Comparison of ENCODE assay signal across 29 cellular contexts in the genomic region with DNA sequence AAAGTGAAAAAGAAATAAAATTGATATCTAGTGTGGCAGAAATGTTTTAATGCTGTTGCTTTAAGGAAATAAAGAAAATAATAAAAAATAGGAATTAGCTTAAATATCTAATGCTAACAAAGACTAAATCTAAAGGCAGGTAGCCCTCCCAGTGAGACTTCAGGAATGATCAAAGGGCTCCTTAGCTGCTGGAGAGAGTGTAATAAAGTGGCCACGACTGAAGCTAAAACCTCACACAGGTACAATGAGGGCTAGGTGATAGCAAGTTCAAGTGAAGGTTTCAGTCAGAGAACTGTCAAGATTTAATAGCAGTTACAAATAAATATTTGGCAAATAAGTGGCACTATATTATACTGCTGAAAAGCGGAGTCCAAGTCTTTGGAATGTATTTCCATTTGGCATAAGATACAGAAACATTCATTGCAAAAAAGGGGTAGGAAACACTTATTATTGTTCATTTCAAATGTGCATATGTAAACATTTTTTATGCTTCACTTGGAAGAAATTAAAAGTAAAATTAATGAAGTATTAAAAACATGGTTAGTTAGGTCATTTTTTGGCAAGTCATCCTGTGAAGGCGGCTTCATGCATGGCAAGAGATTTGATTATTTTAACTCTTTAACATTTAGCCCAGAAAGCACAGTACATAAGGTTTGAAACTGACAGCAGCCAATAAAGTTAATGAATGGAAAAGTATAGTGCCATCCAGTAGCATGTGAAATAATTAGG.
A peak's percentile ranks its signal among the peaks of the same experiment; 100 is the strongest.
DNase-seq lines count a peak whose midpoint lies in the region; ATAC-seq, FAIRE-seq and TF ChIP-seq lines count a peak whose summit lies in the region.
"Had no signal": no experiment of that assay in that cellular context is flagged by ENCODE, and none has a peak within 500 bp of the region (broad histone marks: within the 10 kb centered on the region; RNA-seq: fewer than 3 reads in every experiment).

No MANE protein-coding gene starts in this region.

- CTCF ChIA-PET in endothelial cell of umbilical vein (lab: Charles Lee) = interaction anchor here (1.0 kb wide), 1 partner anchor 82 kb away, joined by 6 read pairs; no protein-coding TSS in a partner anchor

- H3K79me2 ChIP-seq in endothelial cell of umbilical vein (ENCODE audit: control insufficient read depth, insufficient read depth, low read length) = no peaks in the 10 kb centered on the region
- no peaks in the 10 kb centered on the region for H3K79me2 ChIP-seq in smooth muscle cell (ENCODE audit: low read depth)
- H3K79me2 ChIP-seq: parathyroid adenoma had no signal

- 66% methylated on average over 3 of the region's 3 CpGs for WGBS in smooth muscle cell (ENCODE audit: low lambda C conversion rate)

- H3K27me3 ChIP-seq in SJCRH30 = no peaks in the 10 kb centered on the region
- H3K27me3 ChIP-seq in endothelial cell of umbilical vein (ENCODE audit: control insufficient read depth in 2 of 2, insufficient read depth in 2 of 2, low read length in 2 of 2) = no peaks in the 10 kb centered on the region
- no peaks in the 10 kb centered on the region for H3K27me3 ChIP-seq in smooth muscle cell (ENCODE audit: low read depth)
- H3K27me3 ChIP-seq: vagina had no signal

- no peaks in the 10 kb centered on the region for H3K9me1 ChIP-seq in endothelial cell of umbilical vein (replicated peaks; ENCODE audit: control insufficient read depth, extremely low read depth, insufficient read depth, low read length)

- H3K9me3 ChIP-seq in SJCRH30 (replicated peaks) = no peaks in the 10 kb centered on the region
- no peaks in the 10 kb centered on the region for H3K9me3 ChIP-seq in endothelial cell of umbilical vein (replicated peaks; ENCODE audit: control insufficient read depth, insufficient read depth, low read length)
- no peaks in the 10 kb centered on the region for H3K9me3 ChIP-seq in smooth muscle cell (replicated peaks; ENCODE audit: low read depth)
- H3K9me3 ChIP-seq: spleen, vagina had no signal

- BruUV-seq in endothelial cell of umbilical vein (replicated peaks; lab: Mats Ljungman, UMichigan) = no TSS peak

- POLR2A ChIA-PET in endothelial cell of umbilical vein (lab: Charles Lee) = no interaction called here

- FAIRE-seq in endothelial cell of umbilical vein (lab: Jason Lieb, UNC) = no peak
- FAIRE-seq: GM18507, HTR-8/SVneo had no signal

- H3K36me3 ChIP-seq in SJCRH30 (no peaks in the 10 kb centered on the region), endothelial cell of umbilical vein (ENCODE audit: control insufficient read depth in 2 of 2, extremely low read depth in 1 of 2, insufficient read depth in 2 of 2, low read length in 2 of 2) (no peaks in the 10 kb centered on the region), smooth muscle cell (ENCODE audit: low read depth) (no peaks in the 10 kb centered on the region)
- H3K36me3 ChIP-seq: spleen, vagina, WERI-Rb-1 had no signal

- H3K4me2 ChIP-seq in endothelial cell of umbilical vein (ENCODE audit: insufficient read depth, low read length) (peak overlapping the region; percentile 84), smooth muscle cell (peak overlapping the region; percentile 64)
- H3K4me2 ChIP-seq: KMS-11 had no signal

- H3K9ac ChIP-seq in endothelial cell of umbilical vein (replicated peaks; ENCODE audit: extremely low read depth, insufficient read depth, low read length) (peak overlapping the region; percentile 39), smooth muscle cell (ENCODE audit: low read depth) (no peak overlapping the region)
- H3K9ac ChIP-seq: KMS-11, parathyroid adenoma had no signal

- no peaks in the 10 kb centered on the region for H3F3A ChIP-seq in smooth muscle cell (ENCODE audit: low read depth)

- H2AFZ ChIP-seq in endothelial cell of umbilical vein (ENCODE audit: low read depth, low read length) (peak overlapping the region; percentile 62), smooth muscle cell (ENCODE audit: low read depth) (peak overlapping the region; percentile 2)
- H2AFZ ChIP-seq: parathyroid adenoma had no signal

- intact Hi-C loops in endothelial cell of umbilical vein (cut with micrococcal nuclease) = loop anchor here (1.0 to 5.0 kb wide), 9 partner anchors 10 to 479 kb away; a partner anchor contains a TSS

- H3K27ac ChIP-seq in SJCRH30 (peak overlapping the region; percentile 78), endothelial cell of umbilical vein (ENCODE audit: insufficient read depth, low read depth, low read length) (peak overlapping the region; percentile 83), smooth muscle cell (ENCODE audit: low read depth) (peak overlapping the region; percentile 24)
- H3K27ac ChIP-seq: KMS-11, parathyroid adenoma, spleen, vagina, WERI-Rb-1 had no signal

- H4K20me1 ChIP-seq in endothelial cell of umbilical vein (replicated peaks; ENCODE audit: control insufficient read depth, extremely low read depth, insufficient read depth, low read length) = no peaks in the 10 kb centered on the region
- no peaks in the 10 kb centered on the region for H4K20me1 ChIP-seq in smooth muscle cell (ENCODE audit: low read depth)

- H3K4me3 ChIP-seq in SJCRH30 (no peak overlapping the region), endothelial cell of umbilical vein (replicated peaks in 1 of 3; ENCODE audit: insufficient read depth in 1 of 3, low read depth in 1 of 3, low read length in 3 of 3) (no peak overlapping the region), smooth muscle cell (no peak overlapping the region)
- H3K4me3 ChIP-seq: spleen, vagina had no signal

- DNase-seq in NCI-H748 (lab: John Stamatoyannopoulos, UW; ENCODE audit: unreplicated experiment) (peak; percentile 42), NCI-H748 treated with DMSO at 0.1 percent for 48 hours (lab: John Stamatoyannopoulos, UW) (no peak), SJCRH30 (no peak), endothelial cell of umbilical vein (ENCODE audit: low read depth, low spot score) (peak; percentile 57), smooth muscle cell (lab: John Stamatoyannopoulos, UW; ENCODE audit: unreplicated experiment) (no peak), NCI-H524 treated with DMSO at 0.1 percent for 48 hours (lab: John Stamatoyannopoulos, UW) (no peak), NCI-H2029 treated with DMSO at 0.1 percent for 48 hours (lab: John Stamatoyannopoulos, UW) (no peak)
- DNase-seq: activated CD4-positive, alpha-beta T cell treated with anti-CD3 and anti-CD28 coated beads for 48 hours; activated CD8-positive, alpha-beta memory T cell treated with anti-CD3 and anti-CD28 coated beads for 24 hours; activated T-cell treated with anti-CD3 and anti-CD28 coated beads for 4 hours; AML-193; amniotic stem cell; CD4-positive, CD25-positive, alpha-beta regulatory T cell; H9; immature natural killer cell; left cardiac atrium; mammary epithelial cell; NCI-H2107; NCI-H524; spleen; stimulated activated CD8-positive, alpha-beta memory T cell treated with anti-CD3 and anti-CD28 coated beads, Interleukin-4, amount 100 ng/mL, for 48 hours; T-helper 9 cell; WERI-Rb-1 had no signal

- no peak for TF ChIP-seq POLR2A in endothelial cell of umbilical vein (IDR thresholded peaks at IDR 0.05; ENCODE audit: low read depth, low read length)

- dilution Hi-C loops in endothelial cell of umbilical vein (cut with MboI; ENCODE audit: extremely low pct_ligation_motif_present, low sequenced_read_pairs) = no loop called here

- no peak for ATAC-seq in GM18520 (IDR thresholded peaks at IDR 0.05; ENCODE audit: unreplicated experiment)

- H3K4me1 ChIP-seq in SJCRH30 = peaks cover 10% of the 10 kb centered on the region
- H3K4me1 ChIP-seq in endothelial cell of umbilical vein (ENCODE audit: control insufficient read depth, extremely low read depth, insufficient read depth, low read length) = peaks cover 46% of the 10 kb centered on the region
- peaks cover 8% of the 10 kb centered on the region for H3K4me1 ChIP-seq in smooth muscle cell (ENCODE audit: low read depth)
- H3K4me1 ChIP-seq: parathyroid adenoma, spleen, vagina had no signal

- TF ChIP-seq CTCF in endothelial cell of umbilical vein (IDR thresholded peaks at IDR 0.05; ENCODE audit: extremely low read depth in 1 of 2, insufficient read depth in 1 of 2, low read depth in 1 of 2, low read length in 2 of 2) (no peak), smooth muscle cell (IDR thresholded peaks at IDR 0.05; ENCODE audit: borderline replicate concordance, insufficient read depth, poor library complexity, severe bottlenecking) (no peak)

TF ChIP-seq in endothelial cell of umbilical vein, 7 proteins besides CTCF, POLR2A, EP300 and RAD21:
- TF ChIP-seq POLR2AphosphoS5 (IDR thresholded peaks at IDR 0.05; ENCODE audit: insufficient read depth, low read depth, low read length) (no peak), GATA2 (IDR thresholded peaks at IDR 0.05; ENCODE audit: insufficient read depth, insufficient read length, low read depth, low read length) (no peak), MYC (IDR thresholded peaks at IDR 0.05; ENCODE audit: low read depth, low read length) (no peak), JUN (IDR thresholded peaks at IDR 0.05; ENCODE audit: borderline replicate concordance, insufficient read depth, insufficient read length, low read depth) (no peak), EZH2 (IDR thresholded peaks at IDR 0.05; ENCODE audit: borderline replicate concordance, low read depth, low read length, severe bottlenecking) (no peak), FOS (IDR thresholded peaks at IDR 0.05; ENCODE audit: borderline replicate concordance, insufficient read depth, low read length) (no peak)
- TF ChIP-seq, protein P1, sequence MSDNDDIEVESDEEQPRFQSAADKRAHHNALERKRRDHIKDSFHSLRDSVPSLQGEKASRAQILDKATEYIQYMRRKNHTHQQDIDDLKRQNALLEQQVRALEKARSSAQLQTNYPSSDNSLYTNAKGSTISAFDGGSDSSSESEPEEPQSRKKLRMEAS (IDR thresholded peaks at IDR 0.05; ENCODE audit: insufficient read depth, insufficient read length) = no peak
TF ChIP-seq in endothelial cell of umbilical vein: peak in this region for 0.

Comparison
In these comparisons a context has a peak if more than half of its experiments do, and no peak if none do; other contexts are left out.
1. DNase-seq: peak in NCI-H748 (single experiment) and endothelial cell of umbilical vein (single experiment); none in NCI-H748 treated with DMSO at 0.1 percent for 48 hours (single experiment), SJCRH30 (0 of 2), smooth muscle cell (single experiment), NCI-H524 treated with DMSO at 0.1 percent for 48 hours (single experiment) and NCI-H2029 treated with DMSO at 0.1 percent for 48 hours (single experiment).
2. H3K27ac ChIP-seq: peak in every context shown above with its lines; median percentile 83 in endothelial cell of umbilical vein; 78 in SJCRH30; 24 in smooth muscle cell.